10 cellular contexts compared by ENCODE assay signal in the genomic region with DNA sequence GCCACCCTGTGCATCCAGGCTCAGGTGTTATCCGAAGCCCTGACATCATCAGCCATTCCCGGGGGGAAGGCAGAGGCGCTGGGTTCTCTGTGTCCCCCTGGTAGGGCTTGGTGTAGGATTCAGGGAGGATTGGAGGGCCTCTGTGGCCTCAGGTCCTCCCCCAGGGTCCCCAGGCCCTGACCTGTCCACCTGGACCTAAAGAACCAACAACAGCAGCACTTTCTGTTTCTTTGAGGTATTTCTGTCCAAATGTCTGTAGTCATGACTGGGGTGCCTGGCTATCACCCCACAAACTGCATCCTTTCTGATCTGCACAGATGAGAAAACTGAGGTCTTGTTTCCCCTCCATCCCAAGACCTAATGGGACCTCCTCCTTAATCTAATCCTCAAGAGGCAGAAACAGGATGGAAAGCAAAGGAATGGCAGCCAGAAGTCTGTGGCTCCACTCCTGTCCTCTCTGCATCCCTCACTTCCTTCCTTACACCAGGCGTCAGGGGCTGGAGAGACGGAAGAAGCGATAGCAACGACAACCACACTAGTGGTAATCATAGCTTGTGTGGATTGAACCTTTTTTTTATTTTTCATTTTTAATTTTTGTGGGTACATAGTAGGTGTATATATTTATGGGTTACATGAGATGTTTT. TPM values are rescaled to one million over a fixed set of nuclear protein-coding genes. Genes with fewer than 3 reads are reported as not detected.
DNase-seq lines count a peak whose midpoint lies in the region; ATAC-seq, FAIRE-seq and TF ChIP-seq lines count a peak whose summit lies in the region.
"Had no signal": no experiment of that assay in that cellular context is flagged by ENCODE, and none has a peak within 500 bp of the region (broad histone marks: within the 10 kb centered on the region; RNA-seq: fewer than 3 reads in every experiment).

No MANE protein-coding gene starts in this region.

- no peak overlapping the region for H3K4me3 ChIP-seq in right lobe of liver
- H3K4me3 ChIP-seq in tibial artery, result no peak overlapping the region

- intact Hi-C loops in activated T-helper 2 cell treated with anti-CD3 and anti-CD28 coated beads, Interferon-gamma antibody, Interleukin-2, Interleukin-4, amounts not matched to agents 10 μg/mL and 5 μg/mL and 100 μg/mL, durations not matched to agents 14 hours and 24 hours and 36 hours (cut with micrococcal nuclease), result no loop called here
- intact Hi-C loops in right lobe of liver (cut with DNase I), result no loop called here
- intact Hi-C loops in tibial artery (cut with DNase I; ENCODE audit: low total_unique reads), result no loop called here

- H3K36me3 ChIP-seq in right lobe of liver (no peaks in the 10 kb centered on the region), tibial artery (peaks cover 0 to 8% (median 0%) of the 10 kb centered on the region in 3 donors)

- no peak for DNase-seq in activated naive CD4-positive, alpha-beta T cell treated with anti-CD3 and anti-CD28 coated beads, Interleukin-2, amount 10 ng/mL, durations not matched to agents 7 days and 5 days
- no peak for DNase-seq in activated naive CD4-positive, alpha-beta T cell treated with anti-CD3 and anti-CD28 coated beads, Interleukin-2, amount 50 U/mL, for 16 hours
- DNase-seq in activated T-helper 2 cell treated with anti-CD3 and anti-CD28 coated beads, Interferon-gamma antibody, Interleukin-2, Interleukin-4, amounts not matched to agents 10 μg/mL and 5 μg/mL and 100 μg/mL, durations not matched to agents 14 hours and 24 hours and 36 hours (ENCODE audit: low spot score), result no peak
- peak in 1 of 3 donors; percentile 23 for DNase-seq in right lobe of liver
- no peak for DNase-seq in tibial artery
- DNase-seq in NCI-H446 (lab: John Stamatoyannopoulos, UW), result no peak
- no peak for DNase-seq in frontal cortex (ENCODE audit: low spot score in 2 of 2)
- DNase-seq: NCI-H1694 had no signal

- peak overlapping the region; percentile 89 for H3K27ac Mint-ChIP-seq in activated naive CD4-positive, alpha-beta T cell treated with anti-CD3 and anti-CD28 coated beads, Interleukin-2, amount 10 ng/mL, durations not matched to agents 7 days and 5 days
- peak overlapping the region; percentile 98 for H3K27ac Mint-ChIP-seq in activated T-helper 2 cell treated with anti-CD3 and anti-CD28 coated beads, Interferon-gamma antibody, Interleukin-2, Interleukin-4, amounts not matched to agents 10 μg/mL and 5 μg/mL and 100 μg/mL, durations not matched to agents 14 hours and 24 hours and 36 hours

- H3K27me3 ChIP-seq in right lobe of liver, result no peaks in the 10 kb centered on the region
- H3K27me3 ChIP-seq in tibial artery, result no peaks in the 10 kb centered on the region

- H3K27ac ChIP-seq in right lobe of liver, result no peak overlapping the region
- H3K27ac ChIP-seq in tibial artery, result peak overlapping the region; percentile 54 to 72

- TF ChIP-seq POLR2A in right lobe of liver (IDR thresholded peaks at IDR 0.05), result no peak

- TF ChIP-seq CTCF in right lobe of liver (IDR thresholded peaks at IDR 0.05) (no peak), tibial artery (IDR thresholded peaks at IDR 0.05) (no peak)

- WGBS in right lobe of liver (ENCODE audit: insufficient coverage, low coverage, low lambda C conversion rate, missing lambda C conversion rate), result 87% methylated on average over 7 of the region's 7 CpGs

- no peak overlapping the region for H3K4me3 Mint-ChIP-seq in activated naive CD4-positive, alpha-beta T cell treated with anti-CD3 and anti-CD28 coated beads, Interleukin-2, amount 10 ng/mL, durations not matched to agents 7 days and 5 days
- H3K4me3 Mint-ChIP-seq in activated T-helper 2 cell treated with anti-CD3 and anti-CD28 coated beads, Interferon-gamma antibody, Interleukin-2, Interleukin-4, amounts not matched to agents 10 μg/mL and 5 μg/mL and 100 μg/mL, durations not matched to agents 14 hours and 24 hours and 36 hours (ENCODE audit: low read depth), result no peak overlapping the region

- H3K4me1 ChIP-seq in right lobe of liver (no peaks in the 10 kb centered on the region), tibial artery (peaks cover 0 to 26% (median 24%) of the 10 kb centered on the region in 4 donors)

- H3K4me1 Mint-ChIP-seq in activated naive CD4-positive, alpha-beta T cell treated with anti-CD3 and anti-CD28 coated beads, Interleukin-2, amount 10 ng/mL, durations not matched to agents 7 days and 5 days, result peaks cover 92% of the 10 kb centered on the region
- H3K4me1 Mint-ChIP-seq in activated T-helper 2 cell treated with anti-CD3 and anti-CD28 coated beads, Interferon-gamma antibody, Interleukin-2, Interleukin-4, amounts not matched to agents 10 μg/mL and 5 μg/mL and 100 μg/mL, durations not matched to agents 14 hours and 24 hours and 36 hours (ENCODE audit: low read depth), result peaks cover 71% of the 10 kb centered on the region

- H3K9me3 Mint-ChIP-seq in activated naive CD4-positive, alpha-beta T cell treated with anti-CD3 and anti-CD28 coated beads, Interleukin-2, amount 10 ng/mL, durations not matched to agents 7 days and 5 days, result no peaks in the 10 kb centered on the region
- H3K9me3 Mint-ChIP-seq in activated T-helper 2 cell treated with anti-CD3 and anti-CD28 coated beads, Interferon-gamma antibody, Interleukin-2, Interleukin-4, amounts not matched to agents 10 μg/mL and 5 μg/mL and 100 μg/mL, durations not matched to agents 14 hours and 24 hours and 36 hours, result no peaks in the 10 kb centered on the region

- ATAC-seq in right lobe of liver (peak; percentile 48 to 66 (median 63)), HG02798 (IDR thresholded peaks at IDR 0.05; ENCODE audit: poor library complexity, unreplicated experiment) (no peak)

- no peaks in the 10 kb centered on the region for H3K9me3 ChIP-seq in right lobe of liver
- H3K9me3 ChIP-seq in tibial artery, result no peaks in the 10 kb centered on the region

- CTCF ChIA-PET in activated naive CD4-positive, alpha-beta T cell treated with anti-CD3 and anti-CD28 coated beads, Interleukin-2, amount 10 ng/mL, durations not matched to agents 7 days and 5 days (lab: Charles Lee), result no interaction called here

- no peaks in the 10 kb centered on the region for H3K27me3 Mint-ChIP-seq in activated naive CD4-positive, alpha-beta T cell treated with anti-CD3 and anti-CD28 coated beads, Interleukin-2, amount 10 ng/mL, durations not matched to agents 7 days and 5 days
- H3K27me3 Mint-ChIP-seq in activated T-helper 2 cell treated with anti-CD3 and anti-CD28 coated beads, Interferon-gamma antibody, Interleukin-2, Interleukin-4, amounts not matched to agents 10 μg/mL and 5 μg/mL and 100 μg/mL, durations not matched to agents 14 hours and 24 hours and 36 hours (ENCODE audit: low read depth), result no peaks in the 10 kb centered on the region

- no peak for FAIRE-seq in frontal cortex (lab: Jason Lieb, UNC)

- peaks cover 72% of the 10 kb centered on the region for H3K36me3 Mint-ChIP-seq in activated naive CD4-positive, alpha-beta T cell treated with anti-CD3 and anti-CD28 coated beads, Interleukin-2, amount 10 ng/mL, durations not matched to agents 7 days and 5 days
- peaks cover 82% of the 10 kb centered on the region for H3K36me3 Mint-ChIP-seq in activated T-helper 2 cell treated with anti-CD3 and anti-CD28 coated beads, Interferon-gamma antibody, Interleukin-2, Interleukin-4, amounts not matched to agents 10 μg/mL and 5 μg/mL and 100 μg/mL, durations not matched to agents 14 hours and 24 hours and 36 hours (ENCODE audit: low read depth)

RNA-seq across cellular contexts. Expression of a gene that starts 11.8 kb away (rescaled TPM):
- total RNA-seq in activated T-helper 2 cell treated with anti-CD3 and anti-CD28 coated beads, Interferon-gamma antibody, Interleukin-2, Interleukin-4, amounts not matched to agents 10 μg/mL and 5 μg/mL and 100 μg/mL, durations not matched to agents 14 hours and 24 hours and 36 hours, result 166 and 169 TPM in 2 replicates
- total RNA-seq in right lobe of liver, result 10 to 100 TPM in 5 of 6 experiments, 1 to 10 TPM in 1; 4.6 to 25.2 (median 13.3) TPM
- total RNA-seq in frontal cortex, result 0.41 TPM

RNA-seq across cellular contexts. Expression of a gene that starts 39.4 kb away (rescaled TPM):
- total RNA-seq in activated T-helper 2 cell treated with anti-CD3 and anti-CD28 coated beads, Interferon-gamma antibody, Interleukin-2, Interleukin-4, amounts not matched to agents 10 μg/mL and 5 μg/mL and 100 μg/mL, durations not matched to agents 14 hours and 24 hours and 36 hours, result not detected in 2 replicates
- 10 to 100 TPM in 1 of 6 experiments, 1 to 10 TPM in 4, under 1 TPM in 1; 0.62 to 11.8 (median 4.7) TPM for total RNA-seq in right lobe of liver
- 0.82 TPM for total RNA-seq in frontal cortex
- total RNA-seq: HT1080 had no signal

Comparison
In these comparisons a context has a peak if more than half of its experiments do, and no peak if none do; other contexts are left out.
1. H3K27ac ChIP-seq: peak in tibial artery (2 of 2); none in right lobe of liver (0 of 3).